ENCODE assay signal across 8 cellular contexts in genomic region chr15:59437473-59437776, GRCh38. TPM values are rescaled to one million over a fixed set of nuclear protein-coding genes. Genes with fewer than 3 reads are reported as not detected.
A peak's percentile ranks its signal among the peaks of the same experiment; 100 is the strongest.
DNase-seq lines count a peak whose midpoint lies in the region; TF ChIP-seq lines count a peak whose summit lies in the region.

No MANE protein-coding gene starts in this region.

- TF ChIP-seq CTCF in MM.1S (IDR thresholded peaks at IDR 0.05; ENCODE audit: low read length) (no peak), osteocyte (IDR thresholded peaks at IDR 0.05) (no peak)

- H4K20me1 ChIP-seq in MM.1S (ENCODE audit: insufficient read depth, low read length): no peaks in the 10 kb centered on the region

- peak overlapping the region; percentile 83 for H2AFZ ChIP-seq in MM.1S (ENCODE audit: low read length)

- no peaks in the 10 kb centered on the region for H3K9me2 ChIP-seq in MM.1S (replicated peaks; ENCODE audit: insufficient read depth, low read length)

- H3K36me3 Mint-ChIP-seq in osteocyte (ENCODE audit: unreplicated experiment): no peaks in the 10 kb centered on the region

- peak overlapping the region; percentile 77 for H3K4me2 ChIP-seq in MM.1S (ENCODE audit: low read depth, low read length)

- H3K4me3 Mint-ChIP-seq in osteocyte (ENCODE audit: unreplicated experiment): peak overlapping the region; percentile 79

- no peak overlapping the region for H3K27ac Mint-ChIP-seq in osteocyte (ENCODE audit: unreplicated experiment)

- no peaks in the 10 kb centered on the region for H3K36me3 ChIP-seq in MM.1S (replicated peaks; ENCODE audit: insufficient read depth, low read length)
- no peaks in the 10 kb centered on the region for H3K36me3 ChIP-seq in effector memory CD4-positive, alpha-beta T cell (ENCODE audit: control insufficient read depth, insufficient read depth, low read length)

- H3K4me1 ChIP-seq in MM.1S (ENCODE audit: low read length): no peaks in the 10 kb centered on the region
- peaks cover 7% of the 10 kb centered on the region for H3K4me1 ChIP-seq in effector memory CD4-positive, alpha-beta T cell (ENCODE audit: control insufficient read depth, insufficient read depth, low read length, poor library complexity, severe bottlenecking)

- 0 out of 2 replicates have a peak, but pooled peaks cover 5% of the 10 kb centered on the region for H3K27me3 ChIP-seq in MM.1S (replicated peaks; ENCODE audit: insufficient read depth, low read length)
- H3K27me3 ChIP-seq in effector memory CD4-positive, alpha-beta T cell (replicated peaks; ENCODE audit: control insufficient read depth, insufficient read depth, low read length, poor library complexity, severe bottlenecking): peaks cover 19% of the 10 kb centered on the region

- H3K9me3 ChIP-seq in MM.1S (replicated peaks; ENCODE audit: insufficient read depth, low read length): no peaks in the 10 kb centered on the region
- H3K9me3 ChIP-seq in effector memory CD4-positive, alpha-beta T cell (ENCODE audit: control insufficient read depth, low read length): no peaks in the 10 kb centered on the region

- H3K9me3 Mint-ChIP-seq in osteocyte (ENCODE audit: unreplicated experiment): no peaks in the 10 kb centered on the region

- H3K79me2 ChIP-seq in MM.1S (ENCODE audit: low read length): no peaks in the 10 kb centered on the region

- H3K27ac ChIP-seq in MM.1S (ENCODE audit: low read length): no peak overlapping the region
- H3K27ac ChIP-seq in effector memory CD4-positive, alpha-beta T cell (ENCODE audit: insufficient read depth, low read length, poor library complexity, severe bottlenecking): no peak overlapping the region

- H3K27me3 Mint-ChIP-seq in osteocyte (ENCODE audit: unreplicated experiment): peaks cover 79% of the 10 kb centered on the region

- peaks cover 13% of the 10 kb centered on the region for H3K4me1 Mint-ChIP-seq in osteocyte (ENCODE audit: unreplicated experiment)

- peak; percentile 34 for DNase-seq in COLO668 (lab: John Stamatoyannopoulos, UW; ENCODE audit: unreplicated experiment)
- DNase-seq in MM.1S: no peak
- no peak for DNase-seq in effector memory CD4-positive, alpha-beta T cell
- no peak for DNase-seq in osteocyte (ENCODE audit: extremely low spot score, unreplicated experiment)
- DNase-seq in DMS 273 (lab: John Stamatoyannopoulos, UW; ENCODE audit: unreplicated experiment): no peak
- no peak for DNase-seq in COR-L47 (lab: John Stamatoyannopoulos, UW)
- DNase-seq in AG08396 (ENCODE audit: low spot score): no peak
- no peak for DNase-seq in SHP77 treated with DMSO at 0.1 percent for 48 hours (lab: John Stamatoyannopoulos, UW)

- H3F3A ChIP-seq in MM.1S (ENCODE audit: insufficient read depth, low read length): no peaks in the 10 kb centered on the region

- H3K9ac ChIP-seq in MM.1S (ENCODE audit: low read length): peak overlapping the region; percentile 10; the same call in 1 of the 2 replicates

- peak overlapping the region; percentile 74 for H3K4me3 ChIP-seq in MM.1S (ENCODE audit: low read length)
- peak overlapping the region; percentile 35 for H3K4me3 ChIP-seq in effector memory CD4-positive, alpha-beta T cell (ENCODE audit: insufficient read depth, low read depth, low read length, poor library complexity, severe bottlenecking)

RNA-seq across cellular contexts. Expression of gene FAM81A, which starts 0.6 kb away (rescaled TPM):
- total RNA-seq in osteocyte: not detected in 2 replicates
